In the genomic region with DNA sequence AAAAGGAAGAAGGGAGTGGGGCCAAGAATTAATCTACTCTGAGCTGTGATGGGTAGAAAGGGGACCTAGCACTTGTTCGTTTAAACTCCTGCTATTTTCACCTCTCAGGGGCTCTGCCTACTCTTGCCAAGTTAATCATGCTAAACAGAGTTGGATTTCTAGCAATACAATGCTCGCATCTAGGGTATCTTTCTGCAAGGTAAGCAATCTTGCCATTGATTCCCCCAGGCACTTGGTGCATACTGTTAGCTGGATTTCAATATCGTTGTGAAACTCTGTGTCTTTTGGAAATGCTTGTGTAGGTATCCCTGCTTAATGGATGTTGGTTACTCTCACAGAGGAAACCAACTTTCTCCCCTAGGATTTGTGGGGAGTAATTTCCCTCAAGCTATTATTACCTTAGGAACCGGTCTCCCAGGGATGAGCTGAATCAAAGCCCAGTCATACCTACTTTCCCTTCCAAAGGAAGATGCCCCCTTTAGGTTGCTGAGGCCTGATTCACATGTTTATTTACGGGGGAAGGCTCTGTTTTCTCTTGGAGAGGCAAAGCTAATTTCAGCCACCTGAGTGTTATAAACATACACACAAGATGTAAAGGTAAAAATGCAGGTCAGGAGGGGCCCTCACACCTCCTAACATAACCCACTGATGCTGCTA, we compare ENCODE assay signal across 23 cellular contexts.
"Had no signal": no experiment of that assay in that cellular context is flagged by ENCODE, and none has a peak within 500 bp of the region (broad histone marks: within the 10 kb centered on the region; RNA-seq: fewer than 3 reads in every experiment).

No MANE protein-coding gene starts in this region.

- H3K36me3 ChIP-seq: colonic mucosa, left ventricle myocardium inferior, neural progenitor cell, right atrium auricular region, spleen, transverse colon had no signal

- DNase-seq: activated CD4-positive, alpha-beta T cell treated with anti-CD3 and anti-CD28 coated beads for 36 hours; activated CD4-positive, CD25-positive, alpha-beta regulatory T cell; activated CD8-positive, alpha-beta memory T cell treated with anti-CD3 and anti-CD28 coated beads, Interleukin-2, amount 10 ng/mL, durations not matched to agents 7 days and 5 days; activated CD8-positive, alpha-beta T cell treated with anti-CD3 and anti-CD28 coated beads, Interleukin-2, amount 10 ng/mL, durations not matched to agents 7 days and 5 days; activated naive CD4-positive, alpha-beta T cell; activated T-cell treated with anti-CD3 and anti-CD28 coated beads, Interleukin-2, amount 50 U/mL, for 48 hours; colonic mucosa; effector CD8-positive, alpha-beta T cell; head of caudate nucleus; hippocampal formation; islet precursor cell; left ventricle myocardium inferior; mesendoderm; natural killer cell; spleen; stimulated activated CD4-positive, alpha-beta T cell treated with anti-CD3 and anti-CD28 coated beads, Interleukin-2, amount 100 ng/mL, for 48 hours; stimulated activated naive CD4-positive, alpha-beta T cell treated with Interleukin-2 at 50 U/mL for 16 hours; T-helper 1 cell; transverse colon had no signal

- H3K27me3 ChIP-seq: colonic mucosa, neural progenitor cell, right atrium auricular region, transverse colon had no signal

- H3K27ac ChIP-seq: colonic mucosa, left ventricle myocardium inferior, neural progenitor cell, right atrium auricular region, spleen, transverse colon had no signal

- H3K9ac ChIP-seq: neural progenitor cell had no signal

- ATAC-seq: activated CD4-positive, alpha-beta T cell treated with anti-CD3 and anti-CD28 coated beads for 36 hours; activated CD8-positive, alpha-beta memory T cell treated with anti-CD3 and anti-CD28 coated beads, Interleukin-2, amount 10 ng/mL, durations not matched to agents 7 days and 5 days; activated CD8-positive, alpha-beta T cell treated with anti-CD3 and anti-CD28 coated beads, Interleukin-2, amount 10 ng/mL, durations not matched to agents 7 days and 5 days; activated naive CD4-positive, alpha-beta T cell treated with anti-CD3 and anti-CD28 coated beads, Interleukin-2, amount 50 U/mL, for 72 hours; natural killer cell had no signal

- H3K4me3 ChIP-seq: colonic mucosa, left ventricle myocardium inferior, lung, neural progenitor cell, right atrium auricular region, spleen, transverse colon had no signal

- H3K4me2 ChIP-seq: neural progenitor cell had no signal

- H3K4me1 ChIP-seq: colonic mucosa, left ventricle myocardium inferior, neural progenitor cell, right atrium auricular region, spleen, transverse colon had no signal

- H2AFZ ChIP-seq: neural progenitor cell had no signal

- H3K9me3 ChIP-seq: colonic mucosa, left ventricle myocardium inferior, right atrium auricular region, spleen, transverse colon had no signal
